In genomic region chr2:73594241-73594640, GRCh38 we compare ENCODE assay signal across 28 cellular contexts. TPM values are rescaled to one million over a fixed set of nuclear protein-coding genes. Genes with fewer than 3 reads are reported as not detected.
"Had no signal": no experiment of that assay in that cellular context is flagged by ENCODE, and none has a peak within 500 bp of the region (broad histone marks: within the 10 kb centered on the region; RNA-seq: fewer than 3 reads in every experiment).

No MANE protein-coding gene starts in this region.

- H3K4me1 Mint-ChIP-seq: neural crest cell had no signal

- H3K27me3 Mint-ChIP-seq: activated naive CD8-positive, alpha-beta T cell; naive thymus-derived CD4-positive, alpha-beta T cell; stimulated activated naive CD8-positive, alpha-beta T cell treated with anti-CD3 and anti-CD28 coated beads, Interleukin-15, Interleukin-2, amounts not matched to agents 100 ng/mL and 50 ng/mL, for 24 hours had no signal

- H3K4me1 ChIP-seq: body of pancreas, foreskin keratinocyte, left ventricle myocardium inferior, thyroid gland, upper lobe of right lung had no signal

- H3K9me3 Mint-ChIP-seq: activated T-cell treated with anti-CD3 and anti-CD28 coated beads, Interleukin-2, amount 50 U/mL, for 4 hours; activated T-helper 2 cell treated with anti-CD3 and anti-CD28 coated beads, Interferon-gamma antibody, Interleukin-2, Interleukin-4, amounts not matched to agents 10 μg/mL and 5 μg/mL and 100 μg/mL, durations not matched to agents 14 hours and 24 hours and 36 hours; stimulated activated naive CD8-positive, alpha-beta T cell treated with anti-CD3 and anti-CD28 coated beads, Interleukin-15, Interleukin-2, amounts not matched to agents 100 ng/mL and 50 ng/mL, for 24 hours had no signal

- H3K27me3 ChIP-seq: body of pancreas, cardiac muscle cell, foreskin keratinocyte, thyroid gland, upper lobe of right lung had no signal

- DNase-seq: activated CD4-positive, alpha-beta T cell treated with anti-CD3 and anti-CD28 coated beads for 1 hour; activated CD8-positive, alpha-beta memory T cell treated with anti-CD3 and anti-CD28 coated beads for 24 hours; activated CD8-positive, alpha-beta memory T cell treated with anti-CD3 and anti-CD28 coated beads, Interleukin-2, amount 50 U/mL, for 4 hours; activated naive CD4-positive, alpha-beta T cell; activated T-cell treated with anti-CD3 and anti-CD28 coated beads, Interleukin-2, amount 50 U/mL, for 4 hours; body of pancreas; dermis blood vessel endothelial cell; effector CD8-positive, alpha-beta T cell; erythroblast; foreskin keratinocyte; left ventricle myocardium inferior; naive thymus-derived CD4-positive, alpha-beta T cell; occipital lobe; posterior cingulate gyrus; stimulated activated CD4-positive, alpha-beta T cell treated with anti-CD3 and anti-CD28 coated beads, Interleukin-12 subunit alpha, Interleukin-12 subunit beta, amount 100 ng/mL, for 4 hours; stimulated activated CD4-positive, alpha-beta T cell treated with anti-CD3 and anti-CD28 coated beads, Interleukin-4, amount 100 ng/mL, for 4 hours; substantia nigra; thyroid gland; upper lobe of right lung had no signal

- H3K4me3 ChIP-seq: body of pancreas, cardiac muscle cell, left ventricle myocardium inferior, thyroid gland, upper lobe of right lung had no signal

- H3K4me3 Mint-ChIP-seq: activated naive CD8-positive, alpha-beta T cell; activated T-cell treated with anti-CD3 and anti-CD28 coated beads, Interleukin-2, amount 50 U/mL, for 4 hours; naive thymus-derived CD4-positive, alpha-beta T cell; neural crest cell; stimulated activated naive CD8-positive, alpha-beta T cell treated with anti-CD3 and anti-CD28 coated beads, Interleukin-15, Interleukin-2, amounts not matched to agents 100 ng/mL and 50 ng/mL, for 24 hours had no signal

- H3K36me3 ChIP-seq: cardiac muscle cell, left ventricle myocardium inferior, thyroid gland, upper lobe of right lung had no signal

- ATAC-seq: activated T-cell treated with anti-CD3 and anti-CD28 coated beads, Interleukin-2, amount 50 U/mL, for 4 hours; body of pancreas; foreskin keratinocyte; naive thymus-derived CD4-positive, alpha-beta T cell; upper lobe of right lung had no signal

- H3K9me3 ChIP-seq: body of pancreas, left ventricle myocardium inferior, thyroid gland, upper lobe of right lung had no signal

- H3K27ac ChIP-seq: body of pancreas, cardiac muscle cell, foreskin keratinocyte, left ventricle myocardium inferior, thyroid gland, upper lobe of right lung had no signal

- H3K27ac Mint-ChIP-seq: activated naive CD8-positive, alpha-beta T cell; activated T-helper 2 cell treated with anti-CD3 and anti-CD28 coated beads, Interferon-gamma antibody, Interleukin-2, Interleukin-4, amounts not matched to agents 10 μg/mL and 5 μg/mL and 100 μg/mL, durations not matched to agents 14 hours and 24 hours and 36 hours; naive thymus-derived CD4-positive, alpha-beta T cell; stimulated activated naive CD8-positive, alpha-beta T cell treated with anti-CD3 and anti-CD28 coated beads, Interleukin-15, Interleukin-2, amounts not matched to agents 100 ng/mL and 50 ng/mL, for 24 hours had no signal

RNA-seq across cellular contexts. Expression of gene NAT8, which starts 48.0 kb away (rescaled TPM):
- total RNA-seq: activated T-cell treated with anti-CD3 and anti-CD28 coated beads, Interleukin-2, amount 50 U/mL, for 4 hours; activated T-helper 2 cell treated with anti-CD3 and anti-CD28 coated beads, Interferon-gamma antibody, Interleukin-2, Interleukin-4, amounts not matched to agents 10 μg/mL and 5 μg/mL and 100 μg/mL, durations not matched to agents 14 hours and 24 hours and 36 hours; body of pancreas; cardiac muscle cell; cerebellum; dermis blood vessel endothelial cell; foreskin keratinocyte; glomerular endothelial cell; left ventricle myocardium inferior; lung microvascular endothelial cell; naive thymus-derived CD4-positive, alpha-beta T cell; neural crest cell; occipital lobe; T-helper 2 cell treated with Interferon-gamma antibody and Interleukin-4, amounts not matched to agents 100 ng/mL and 5 ng/mL, for 36 hours; thyroid gland; upper lobe of right lung had no signal
- polyA plus RNA-seq: cardiac muscle cell; foreskin keratinocyte; naive thymus-derived CD4-positive, alpha-beta T cell had no signal
